1 cellular context compared by ENCODE assay signal in genomic region chr11:117279711-117280376, GRCh38.
TF ChIP-seq lines count a peak whose summit lies in the region.

No MANE protein-coding gene starts in this region.

TF ChIP-seq in endothelial cell of umbilical vein, 7 proteins besides CTCF, POLR2A, EP300 and RAD21:
- TF ChIP-seq POLR2AphosphoS5 (IDR thresholded peaks at IDR 0.05; ENCODE audit: insufficient read depth, low read depth, low read length) (no peak), FOS (IDR thresholded peaks at IDR 0.05; ENCODE audit: borderline replicate concordance, insufficient read depth, low read length) (no peak), EZH2 (IDR thresholded peaks at IDR 0.05; ENCODE audit: borderline replicate concordance, low read depth, low read length, severe bottlenecking) (no peak), MAX (IDR thresholded peaks at IDR 0.05; ENCODE audit: insufficient read depth, insufficient read length) (no peak), JUN (IDR thresholded peaks at IDR 0.05; ENCODE audit: borderline replicate concordance, insufficient read depth, insufficient read length, low read depth) (no peak), GATA2 (IDR thresholded peaks at IDR 0.05; ENCODE audit: insufficient read depth, insufficient read length, low read depth, low read length) (peak; percentile 35)
